Comparison of ENCODE assay signal across 1 cellular context in genomic region chr4:184298255-184298654, GRCh38.
TF ChIP-seq lines count a peak whose summit lies in the region.

No MANE protein-coding gene starts in this region.

TF ChIP-seq in H1, 55 proteins besides CTCF, POLR2A, EP300 and RAD21:
- TF ChIP-seq PHF8 (conservative IDR thresholded peaks at IDR 0.05; ENCODE audit: low read depth, low read length) (no peak), SP2 (IDR thresholded peaks at IDR 0.05; ENCODE audit: low read length) (no peak), KDM4A (IDR thresholded peaks at IDR 0.05; ENCODE audit: low read depth, low read length, severe bottlenecking) (no peak), HDAC2 (IDR thresholded peaks at IDR 0.05; ENCODE audit: borderline replicate concordance in 1 of 2, low read depth in 2 of 2, low read length in 2 of 2) (no peak), RNF2 (IDR thresholded peaks at IDR 0.05; ENCODE audit: borderline replicate concordance, low read depth, low read length, missing control alignments, poor library complexity, severe bottlenecking) (no peak), POU5F1 (IDR thresholded peaks at IDR 0.05; ENCODE audit: low read depth, low read length) (no peak), RBBP5 (IDR thresholded peaks at IDR 0.05; ENCODE audit: borderline replicate concordance, low read depth, low read length) (no peak), BCL11A (IDR thresholded peaks at IDR 0.05; ENCODE audit: low read depth in 2 of 2, low read length in 2 of 2) (no peak), FOSL1 (IDR thresholded peaks at IDR 0.05; ENCODE audit: insufficient read depth, low read depth, low read length) (no peak), CBX8 (IDR thresholded peaks at IDR 0.05; ENCODE audit: borderline replicate concordance, low read depth, low read length) (no peak), SRF (IDR thresholded peaks at IDR 0.05; ENCODE audit: low read depth, low read length) (no peak), ZNF274 (IDR thresholded peaks at IDR 0.05; ENCODE audit: borderline replicate concordance, extremely low read depth, low read length) (no peak), HDAC6 (IDR thresholded peaks at IDR 0.05; ENCODE audit: low read depth, low read length) (no peak), SAP30 (IDR thresholded peaks at IDR 0.05; ENCODE audit: insufficient read depth, insufficient replicate concordance, low read length) (no peak), TEAD4 (IDR thresholded peaks at IDR 0.05; ENCODE audit: low read depth, low read length) (no peak), EZH2 (IDR thresholded peaks at IDR 0.05; ENCODE audit: low read depth, low read length, severe bottlenecking) (no peak)
